In genomic region chr1:16187748-16188401, GRCh38 we compare ENCODE assay signal across 8 cellular contexts. TPM values are rescaled to one million over a fixed set of nuclear protein-coding genes. Genes with fewer than 3 reads are reported as not detected.
A peak's percentile ranks its signal among the peaks of the same experiment; 100 is the strongest.
DNase-seq lines count a peak whose midpoint lies in the region; ATAC-seq and TF ChIP-seq lines count a peak whose summit lies in the region.

No MANE protein-coding gene starts in this region.

- no peaks in the 10 kb centered on the region for H3K9me3 ChIP-seq in CD4-positive, CD25-positive, alpha-beta regulatory T cell (ENCODE audit: control insufficient read depth in 2 of 2, low read length in 2 of 2)
- no peaks in the 10 kb centered on the region for H3K9me3 ChIP-seq in OCI-LY7 (ENCODE audit: low read length)

- no peaks in the 10 kb centered on the region for H3K9me3 Mint-ChIP-seq in CD4-positive, CD25-positive, alpha-beta regulatory T cell
- H3K9me3 Mint-ChIP-seq in naive thymus-derived CD8-positive, alpha-beta T cell: no peaks in the 10 kb centered on the region

- ATAC-seq in CD4-positive, CD25-positive, alpha-beta regulatory T cell (ENCODE audit: low read depth in 2 of 2): peak; percentile 70 to 76
- ATAC-seq in naive thymus-derived CD8-positive, alpha-beta T cell: peak; percentile 92 to 98
- ATAC-seq in GM18909 (IDR thresholded peaks at IDR 0.05; ENCODE audit: poor library complexity, unreplicated experiment): no peak

- H3K27ac Mint-ChIP-seq in CD4-positive, CD25-positive, alpha-beta regulatory T cell: peak overlapping the region in 1 of 3 donors; percentile 46
- H3K27ac Mint-ChIP-seq in naive thymus-derived CD8-positive, alpha-beta T cell: no peak overlapping the region

- peaks cover 16% of the 10 kb centered on the region for H3K27me3 Mint-ChIP-seq in CD4-positive, CD25-positive, alpha-beta regulatory T cell
- peaks cover 5 to 18% (median 10%) of the 10 kb centered on the region in 5 donors for H3K27me3 Mint-ChIP-seq in naive thymus-derived CD8-positive, alpha-beta T cell

- BruUV-seq in OCI-LY7 (replicated peaks; lab: Mats Ljungman, UMichigan): no TSS peak

- H4K20me1 ChIP-seq in OCI-LY7 (ENCODE audit: insufficient read depth, low read length): no peaks in the 10 kb centered on the region

- no peak for TF ChIP-seq POLR2A in erythroblast (IDR thresholded peaks at IDR 0.05; ENCODE audit: low read length)

- no peaks in the 10 kb centered on the region for H3K79me2 ChIP-seq in OCI-LY7 (ENCODE audit: insufficient read depth, low read depth, low read length)

- no peak overlapping the region for H3K27ac ChIP-seq in CD4-positive, CD25-positive, alpha-beta regulatory T cell (ENCODE audit: insufficient read depth, low read length, poor library complexity, severe bottlenecking)
- H3K27ac ChIP-seq in OCI-LY7 (ENCODE audit: low read depth, low read length, poor library complexity, severe bottlenecking): no peak overlapping the region

- TF ChIP-seq CTCF in HFF-Myc (IDR thresholded peaks at IDR 0.05; ENCODE audit: low read depth, low read length, missing control alignments): peak; percentile 97
- TF ChIP-seq CTCF in OCI-LY7 (conservative IDR thresholded peaks at IDR 0.05; ENCODE audit: low read length): peak; percentile 99

- H3K4me2 ChIP-seq in OCI-LY7 (ENCODE audit: low read length): peak overlapping the region; percentile 16; the same call in 1 of the 2 replicates

- no peak overlapping the region for H3K4me3 ChIP-seq in CD4-positive, CD25-positive, alpha-beta regulatory T cell (ENCODE audit: low read depth, low read length)
- H3K4me3 ChIP-seq in HFF-Myc (replicated peaks; ENCODE audit: low read depth, low read length) (no peak overlapping the region), OCI-LY7 (ENCODE audit: low read depth, low read length, poor library complexity, severe bottlenecking) (no peak overlapping the region)

- intact Hi-C loops in OCI-LY7 (cut with micrococcal nuclease; ENCODE audit: unreplicated experiment): loop anchor here (1.0 to 10.0 kb wide), 4 partner anchors 56 to 183 kb away; partner anchors contain the start of gene SRARP

- CTCF ChIA-PET in OCI-LY7 (lab: Charles Lee; ENCODE audit: unreplicated experiment): interaction anchor here (0.6 to 1.4 kb wide), 3 partner anchors 109 to 193 kb away, joined by 3 to 7 read pairs (median 4); no protein-coding TSS in a partner anchor

- no peak overlapping the region for H3K4me3 Mint-ChIP-seq in CD4-positive, CD25-positive, alpha-beta regulatory T cell
- H3K4me3 Mint-ChIP-seq in naive thymus-derived CD8-positive, alpha-beta T cell: no peak overlapping the region

- peaks cover 7% of the 10 kb centered on the region for H3K4me1 ChIP-seq in CD4-positive, CD25-positive, alpha-beta regulatory T cell (ENCODE audit: control insufficient read depth, insufficient read depth, low read length, poor library complexity, severe bottlenecking)
- H3K4me1 ChIP-seq in OCI-LY7 (ENCODE audit: insufficient read depth, low read length, poor library complexity, severe bottlenecking): no peaks in the 10 kb centered on the region

- H3K36me3 ChIP-seq in CD4-positive, CD25-positive, alpha-beta regulatory T cell (ENCODE audit: control insufficient read depth, insufficient read depth, low read length): no peaks in the 10 kb centered on the region
- no peaks in the 10 kb centered on the region for H3K36me3 ChIP-seq in OCI-LY7 (ENCODE audit: insufficient read depth, low read length)

- peak; percentile 59 to 76 (median 71) for DNase-seq in CD4-positive, CD25-positive, alpha-beta regulatory T cell
- DNase-seq in HFF-Myc (ENCODE audit: extremely low read depth, low read depth): peak; percentile 64
- peak; percentile 66 for DNase-seq in OCI-LY7 (ENCODE audit: low spot score)
- DNase-seq in activated T-cell treated with anti-CD3 and anti-CD28 coated beads for 48 hours (ENCODE audit: low read depth): peak; percentile 76
- DNase-seq in erythroblast (lab: John Stamatoyannopoulos, UW): peak; percentile 62 to 84
- peak; percentile 61 to 85 (median 78) for DNase-seq in naive thymus-derived CD8-positive, alpha-beta T cell
- peak; percentile 49 to 83 (median 68) for DNase-seq in stimulated activated naive CD4-positive, alpha-beta T cell (lab: John Stamatoyannopoulos, UW)

- H2AFZ ChIP-seq in OCI-LY7 (ENCODE audit: low read length): peak overlapping the region; percentile 26; the same call in 1 of the 2 replicates

- no peaks in the 10 kb centered on the region for H3K36me3 Mint-ChIP-seq in CD4-positive, CD25-positive, alpha-beta regulatory T cell
- H3K36me3 Mint-ChIP-seq in naive thymus-derived CD8-positive, alpha-beta T cell: no peaks in the 10 kb centered on the region

- H3K9me2 ChIP-seq in OCI-LY7 (ENCODE audit: insufficient read depth, low read length): no peaks in the 10 kb centered on the region

- peaks cover 3% of the 10 kb centered on the region for H3K27me3 ChIP-seq in CD4-positive, CD25-positive, alpha-beta regulatory T cell (ENCODE audit: control insufficient read depth, insufficient read depth, low read length)

- peaks cover 0 to 5% (median 2%) of the 10 kb centered on the region in 4 donors for H3K4me1 Mint-ChIP-seq in CD4-positive, CD25-positive, alpha-beta regulatory T cell
- peaks cover 0 to 5% (median 2%) of the 10 kb centered on the region in 4 donors for H3K4me1 Mint-ChIP-seq in naive thymus-derived CD8-positive, alpha-beta T cell

- POLR2A ChIA-PET in OCI-LY7 (lab: Charles Lee): no interaction called here
- POLR2A ChIA-PET in naive thymus-derived CD8-positive, alpha-beta T cell (lab: Charles Lee): interaction anchor here (2.0 kb wide), 1 partner anchor 109 kb away, joined by 8 read pairs; no protein-coding TSS in a partner anchor

RNA-seq across cellular contexts. Expression of gene ARHGEF19, which starts 24.6 kb away (rescaled TPM):
- 10.4 TPM for total RNA-seq in CD4-positive, CD25-positive, alpha-beta regulatory T cell
- polyA plus RNA-seq in CD4-positive, CD25-positive, alpha-beta regulatory T cell: 1 to 10 TPM; 5.6 to 8.5 (median 8.1) TPM
- total RNA-seq in OCI-LY7 (2014; rRNA removed; shearing (Covaris generic)): 2.7 and 5.9 TPM in 2 replicates
- 3.9 and 6.2 TPM in 2 replicates for total RNA-seq in OCI-LY7 (2022)
- 10 to 100 TPM; 11.9 to 12.7 TPM for total RNA-seq in naive thymus-derived CD8-positive, alpha-beta T cell
- 1 to 10 TPM; 6.4 to 8.9 (median 7.7) TPM for polyA plus RNA-seq in naive thymus-derived CD8-positive, alpha-beta T cell

RNA-seq across cellular contexts. Expression of gene EPHA2, which starts 32.0 kb away (rescaled TPM):
- not detected for total RNA-seq in CD4-positive, CD25-positive, alpha-beta regulatory T cell
- polyA plus RNA-seq in CD4-positive, CD25-positive, alpha-beta regulatory T cell: not detected
- total RNA-seq in OCI-LY7 (2014; rRNA removed; shearing (Covaris generic)): not detected in 2 replicates
- 0.15 TPM in 1 of 2 replicates, not detected in the other for total RNA-seq in OCI-LY7 (2022)
- not detected for total RNA-seq in naive thymus-derived CD8-positive, alpha-beta T cell
- not detected for polyA plus RNA-seq in naive thymus-derived CD8-positive, alpha-beta T cell

RNA-seq across cellular contexts. Expression of gene CPLANE2, which starts 49.1 kb away (rescaled TPM):
- 7.5 TPM for total RNA-seq in CD4-positive, CD25-positive, alpha-beta regulatory T cell
- polyA plus RNA-seq in CD4-positive, CD25-positive, alpha-beta regulatory T cell: 1 to 10 TPM; 1.2 to 3.3 (median 1.4) TPM
- 7.9 and 11.6 TPM in 2 replicates for total RNA-seq in OCI-LY7 (2014; rRNA removed; shearing (Covaris generic))
- 15.4 and 15.6 TPM in 2 replicates for total RNA-seq in OCI-LY7 (2022)
- total RNA-seq in naive thymus-derived CD8-positive, alpha-beta T cell: 1 to 10 TPM; 8.8 to 9.6 TPM
- polyA plus RNA-seq in naive thymus-derived CD8-positive, alpha-beta T cell: 1 to 10 TPM; 1.7 to 2.9 (median 2.7) TPM
